In the genomic region with DNA sequence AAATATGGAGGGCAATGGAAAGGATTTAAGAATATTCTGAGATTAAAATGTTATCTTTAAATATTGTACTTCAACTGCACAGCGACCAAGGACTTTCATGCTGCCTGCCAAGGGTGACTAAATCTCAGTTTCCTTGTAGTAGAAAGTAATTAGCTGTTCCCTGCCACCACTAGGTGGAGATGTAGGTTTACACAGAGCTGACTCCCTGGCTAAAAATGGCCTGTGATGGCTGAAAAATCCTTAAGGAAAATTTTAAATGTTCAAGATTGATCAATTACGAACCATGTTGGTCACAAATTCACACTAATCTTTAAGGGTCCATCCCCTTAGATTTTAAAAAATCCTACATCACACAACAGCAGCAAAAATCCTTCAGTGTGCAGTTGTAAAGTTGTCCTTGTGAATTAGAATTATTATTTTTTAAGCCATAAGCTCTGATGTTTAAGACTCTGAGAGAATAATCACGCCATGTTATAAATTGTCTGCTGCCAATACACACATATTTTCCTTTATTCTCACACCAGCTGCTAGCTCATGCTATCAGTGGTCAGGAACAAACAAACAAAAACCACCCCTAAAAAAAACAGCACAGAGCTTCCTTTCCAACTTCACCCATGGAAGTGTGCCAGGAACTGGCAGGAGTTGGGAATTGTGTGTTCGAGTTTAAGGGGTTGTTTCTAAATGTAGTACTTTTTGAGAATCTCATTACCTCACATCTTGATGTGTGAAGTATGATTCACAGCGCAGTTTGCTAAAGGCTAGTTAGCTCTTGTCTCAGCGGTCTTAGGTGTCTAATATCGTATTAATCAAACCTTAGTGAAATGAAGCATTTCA, we compare ENCODE assay signal across 1 cellular context.
TF ChIP-seq lines count a peak whose summit lies in the region.

No MANE protein-coding gene starts in this region.

TF ChIP-seq in GM23338, 12 proteins besides CTCF, POLR2A, EP300 and RAD21 (continued from another document):
- no peak for TF ChIP-seq STAT1 (IDR thresholded peaks at IDR 0.05; ENCODE audit: unreplicated experiment)
- TF ChIP-seq CREB1 (CRISPR knock-in tag; IDR thresholded peaks at IDR 0.05; ENCODE audit: low read depth) = no peak
TF ChIP-seq in GM23338: peak in this region for 0.
